Comparison of ENCODE assay signal across 8 cellular contexts in the genomic region with DNA sequence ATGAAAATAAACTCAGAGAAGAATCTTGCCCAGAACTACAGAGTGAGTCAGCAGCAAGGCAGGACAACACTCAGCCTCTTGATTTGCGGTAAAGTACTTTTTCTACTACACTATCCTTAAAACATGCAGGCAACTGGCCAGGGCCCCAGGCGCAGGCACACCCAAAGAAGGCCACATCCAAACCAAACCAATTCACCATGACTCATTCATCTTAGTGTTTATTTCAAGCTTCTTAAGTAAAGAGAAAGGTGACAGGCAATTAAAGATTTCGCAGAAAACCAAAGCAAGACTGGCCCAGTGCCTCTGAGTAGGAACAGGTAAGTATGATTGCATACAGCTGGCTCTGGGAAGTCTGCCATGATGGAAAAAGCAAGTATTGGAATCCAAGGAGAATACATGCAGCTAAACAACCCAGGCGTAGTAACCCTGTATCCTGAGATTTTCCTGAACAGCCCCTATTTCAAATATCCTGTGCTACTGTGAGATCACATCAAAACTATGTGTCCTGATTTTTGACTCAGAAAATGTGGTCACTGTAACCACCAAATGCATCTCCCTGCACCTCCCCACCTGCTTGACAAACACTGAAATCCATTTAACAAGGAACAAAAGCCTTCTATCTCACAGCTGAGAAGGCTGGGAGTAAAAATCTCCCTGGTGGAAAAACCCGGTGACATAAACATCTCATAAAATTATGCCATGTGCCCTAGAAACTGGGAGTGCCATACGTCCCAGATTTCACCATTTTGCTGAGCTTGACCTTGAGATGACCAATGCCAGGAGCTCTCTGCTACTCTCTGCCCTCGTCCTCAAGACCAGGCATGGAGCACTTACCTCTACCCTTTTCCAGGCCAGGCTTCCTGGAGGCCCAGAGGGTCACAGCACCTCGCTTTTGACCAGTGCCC. TPM values are rescaled to one million over a fixed set of nuclear protein-coding genes. Genes with fewer than 3 reads are reported as not detected.
DNase-seq lines count a peak whose midpoint lies in the region; ATAC-seq, FAIRE-seq and TF ChIP-seq lines count a peak whose summit lies in the region.

No MANE protein-coding gene starts in this region.

- H3K4me3 ChIP-seq in pancreas = no peak overlapping the region

- peak overlapping the region in 3 of 4 donors; percentile 2 to 85 (median 84) for H3K27ac ChIP-seq in pancreas

- H3K4me1 ChIP-seq in pancreas = peaks cover 8 to 57% (median 20%) of the 10 kb centered on the region in 3 donors

- FAIRE-seq in RCC 7860 (lab: Jason Lieb, UNC) = peak; percentile 97
- FAIRE-seq in pancreas (lab: Jason Lieb, UNC) = peak; percentile 95

- H3K36me3 ChIP-seq in pancreas = no peaks in the 10 kb centered on the region

- TF ChIP-seq CTCF in pancreas (IDR thresholded peaks at IDR 0.05) = no peak

- ATAC-seq in pancreas (peak; percentile 82 to 91 (median 90)), HG02759 (IDR thresholded peaks at IDR 0.05; ENCODE audit: unreplicated experiment) (no peak)

- DNase-seq in Caki2 (ENCODE audit: low read depth) (peak; percentile 100), RCC 7860 (ENCODE audit: low spot score) (peak; percentile 99), fibroblast of gingiva (ENCODE audit: low read depth) (peak; percentile 99), pancreas (peak; percentile 74 to 92 (median 88)), NCI-H1417 (lab: John Stamatoyannopoulos, UW) (no peak), NCI-H1092 treated with DMSO at 0.1 percent for 48 hours (lab: John Stamatoyannopoulos, UW) (no peak)
- DNase-seq in activated CD4-positive, alpha-beta T cell treated with anti-CD3 and anti-CD28 coated beads for 4 hours = no peak

- H3K9me3 ChIP-seq in pancreas = no peaks in the 10 kb centered on the region

- intact Hi-C loops in pancreas (cut with DNase I) = loop anchor here in 1 of 3 donors (10.0 kb wide), 1 partner anchor 324 kb away; no protein-coding TSS in a partner anchor

- WGBS in pancreas, 2 donors = 33 to 41% methylated on average over 8 of the region's 8 CpGs

- H3K27me3 ChIP-seq in pancreas = no peaks in the 10 kb centered on the region

- in situ Hi-C loops in Caki2 (cut with HindIII; ENCODE audit: low pct_unique_long_range_greater_than_20kb, low sequenced_read_pairs) = no loop called here

RNA-seq across cellular contexts. Expression of a gene that starts 12.4 kb away (rescaled TPM):
- not detected in 2 replicates for total RNA-seq in Caki2 (2014; rRNA removed; shearing (Covaris generic); ENCODE audit: low replicate concordance)
- total RNA-seq in pancreas = under 1 TPM in 4 of 6 donors, not detected in 2; 0.35 to 0.81 (median 0.48) TPM
- 1 to 10 TPM in 1 of 2 donors, under 1 TPM in 1; 0.95 to 1.8 TPM for polyA plus RNA-seq in pancreas

RNA-seq across cellular contexts. Expression of a gene that starts 12.5 kb away (rescaled TPM):
- total RNA-seq in Caki2 (2014; rRNA removed; shearing (Covaris generic); ENCODE audit: low replicate concordance) = 74.3 and 111 TPM in 2 replicates
- 10 to 100 TPM in 3 of 6 donors, 1 to 10 TPM in 3; 7.4 to 15.3 (median 8.9) TPM for total RNA-seq in pancreas
- polyA plus RNA-seq in pancreas = 10 to 100 TPM; 15.5 to 22.0 TPM

RNA-seq across cellular contexts. Expression of a gene that starts 33.2 kb away (rescaled TPM):
- 112 and 164 TPM in 2 replicates for total RNA-seq in Caki2 (2014; rRNA removed; shearing (Covaris generic); ENCODE audit: low replicate concordance)
- total RNA-seq in pancreas = 1 to 10 TPM in 2 of 6 donors, under 1 TPM in 2, not detected in 2; 0.38 to 1.9 (median 1.4) TPM
- under 1 TPM; 0.31 to 0.61 TPM for polyA plus RNA-seq in pancreas

RNA-seq across cellular contexts. Expression of a gene that starts 47.8 kb away (rescaled TPM):
- not detected in 2 replicates for total RNA-seq in Caki2 (2014; rRNA removed; shearing (Covaris generic); ENCODE audit: low replicate concordance)
- total RNA-seq in pancreas = not detected
- 1 to 10 TPM; 1.2 to 4.0 TPM for polyA plus RNA-seq in pancreas

RNA-seq across cellular contexts. Expression of a gene that starts 54.3 kb away (rescaled TPM):
- 72.8 and 87.6 TPM in 2 replicates for total RNA-seq in Caki2 (2014; rRNA removed; shearing (Covaris generic); ENCODE audit: low replicate concordance)
- total RNA-seq in pancreas = 1 to 10 TPM; 4.6 to 8.9 (median 5.9) TPM
- polyA plus RNA-seq in pancreas = 10 to 100 TPM; 11.3 to 22.6 TPM

Comparison
In these comparisons a context has a peak if more than half of its experiments do, and no peak if none do; other contexts are left out.
1. DNase-seq: peak in Caki2 (single experiment), RCC 7860 (single experiment), fibroblast of gingiva (single experiment) and pancreas (6 of 6); none in NCI-H1417 (0 of 3), NCI-H1092 treated with DMSO at 0.1 percent for 48 hours (single experiment) and activated CD4-positive, alpha-beta T cell treated with anti-CD3 and anti-CD28 coated beads for 4 hours (0 of 2).
2. RNA of a gene that starts 33.2 kb away (total RNA-seq): 112 to 164 TPM in Caki2; 0.38 to 1.9 TPM in pancreas; every median in the first group is over 10 times any median in the second.